20 cellular contexts compared by ENCODE assay signal in the genomic region with DNA sequence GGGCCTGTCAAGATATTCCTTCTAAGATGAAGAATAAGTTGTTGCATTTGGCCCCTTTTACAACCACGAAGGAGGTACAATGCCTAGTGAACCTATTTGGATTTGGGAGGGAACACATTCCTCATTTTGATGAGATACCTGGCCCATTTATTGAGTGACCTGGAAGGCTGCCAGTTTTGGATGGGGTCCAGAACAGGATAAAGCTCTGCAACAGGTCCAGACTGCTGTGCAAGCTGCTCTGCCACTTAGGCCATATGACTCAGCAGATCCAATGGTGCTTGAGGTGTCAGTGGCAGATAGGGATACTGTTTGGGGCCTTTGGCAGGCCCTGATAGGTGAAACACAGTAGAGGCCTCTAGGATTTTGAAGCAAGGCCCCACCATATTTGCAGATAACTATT.
DNase-seq lines count a peak whose midpoint lies in the region; ATAC-seq and TF ChIP-seq lines count a peak whose summit lies in the region.
"Had no signal": no experiment of that assay in that cellular context is flagged by ENCODE, and none has a peak within 500 bp of the region (broad histone marks: within the 10 kb centered on the region; RNA-seq: fewer than 3 reads in every experiment).

No MANE protein-coding gene starts in this region.

- H3K27ac ChIP-seq in heart left ventricle, result no peak overlapping the region
- H3K27ac ChIP-seq: 22Rv1, BLaER1, C4-2B had no signal

- H3K27me3 ChIP-seq in heart left ventricle, result no peaks in the 10 kb centered on the region
- H3K27me3 ChIP-seq: BLaER1 had no signal

- H3K9me3 ChIP-seq in heart left ventricle, result peaks cover 0 to 17% (median 1%) of the 10 kb centered on the region in 12 donors

- no peaks in the 10 kb centered on the region for H3K4me1 ChIP-seq in heart left ventricle
- H3K4me1 ChIP-seq: BLaER1 had no signal

- DNase-seq in DMS 273 (lab: John Stamatoyannopoulos, UW; ENCODE audit: unreplicated experiment) (peak; percentile 40), DMS 273 treated with DMSO at 0.1 percent for 48 hours (lab: John Stamatoyannopoulos, UW) (no peak), NCI-H2171 treated with DMSO at 0.1 percent for 48 hours (lab: John Stamatoyannopoulos, UW) (peak; percentile 28), NCI-H2171 (lab: John Stamatoyannopoulos, UW) (no peak), Right ventricle myocardium inferior (ENCODE audit: missing footprints) (peak; percentile 13), heart left ventricle (no peak), pons (ENCODE audit: low spot score) (no peak)
- DNase-seq: CD4-positive, CD25-positive, alpha-beta regulatory T cell; CD8-positive, alpha-beta T cell; DMS153; DMS79 treated with DMSO at 0.1 percent for 48 hours; GF-D8; H9; HFFc6 had no signal

- intact Hi-C loops in Right ventricle myocardium inferior (cut with DNase I), result no loop called here
- intact Hi-C loops in heart left ventricle (cut with DNase I), result no loop called here

- TF ChIP-seq POLR2A in heart left ventricle (IDR thresholded peaks at IDR 0.05), result no peak

- TF ChIP-seq CTCF in heart left ventricle (IDR thresholded peaks at IDR 0.05), result no peak

- ATAC-seq in Right ventricle myocardium inferior, result no peak
- ATAC-seq in heart left ventricle, result no peak
- no peak for ATAC-seq in HG03439 (IDR thresholded peaks at IDR 0.05; ENCODE audit: unreplicated experiment)
- ATAC-seq: CD8-positive, alpha-beta T cell; GM23338; HCT116 had no signal

- 50 to 78% (median 68%) methylated on average over 1 of the region's 1 CpG for WGBS in heart left ventricle, 4 donors

- no peak overlapping the region for H3K4me3 ChIP-seq in heart left ventricle
- H3K4me3 ChIP-seq: BLaER1, GM23338 had no signal

- H3K36me3 ChIP-seq in heart left ventricle, result no peaks in the 10 kb centered on the region
- H3K36me3 ChIP-seq: BLaER1 had no signal

Comparison
In these comparisons a context has a peak if more than half of its experiments do, and no peak if none do; other contexts are left out.
1. DNase-seq: peak in DMS 273 (single experiment), NCI-H2171 treated with DMSO at 0.1 percent for 48 hours (single experiment) and Right ventricle myocardium inferior (single experiment); none in DMS 273 treated with DMSO at 0.1 percent for 48 hours (single experiment), NCI-H2171 (single experiment), heart left ventricle (0 of 5) and pons (single experiment).